Comparison of ENCODE assay signal across 28 cellular contexts in genomic region chr2:159063677-159064076, GRCh38.
DNase-seq lines count a peak whose midpoint lies in the region; ATAC-seq, FAIRE-seq and TF ChIP-seq lines count a peak whose summit lies in the region.
"Had no signal": no experiment of that assay in that cellular context is flagged by ENCODE, and none has a peak within 500 bp of the region (broad histone marks: within the 10 kb centered on the region; RNA-seq: fewer than 3 reads in every experiment).

No MANE protein-coding gene starts in this region.

- H3K27me3 ChIP-seq in right lobe of liver (no peaks in the 10 kb centered on the region), HepG2 (ENCODE audit: control insufficient read depth in 1 of 2, insufficient read depth in 2 of 2, low read length in 2 of 2) (no peaks in the 10 kb centered on the region; a peak in 1 of 5 replicates), heart right ventricle (no peaks in the 10 kb centered on the region)
- H3K27me3 ChIP-seq: esophagus squamous epithelium, foreskin keratinocyte, sigmoid colon, upper lobe of left lung had no signal

- H4K20me1 ChIP-seq in HepG2 (ENCODE audit: insufficient read depth, low read length) = no peaks in the 10 kb centered on the region

- peaks cover 21% of the 10 kb centered on the region for H3K36me3 Mint-ChIP-seq in nephron (ENCODE audit: low read depth)
- H3K36me3 Mint-ChIP-seq: CD4-positive, CD25-positive, alpha-beta regulatory T cell had no signal

- H3K4me1 ChIP-seq in right lobe of liver (peaks cover 0 to 12% (median 0%) of the 10 kb centered on the region in 4 donors), HepG2 (ENCODE audit: insufficient read depth, low read length) (peaks cover 30% of the 10 kb centered on the region), heart right ventricle (peaks cover 0 to 62% (median 29%) of the 10 kb centered on the region in 9 donors)

- peak overlapping the region; percentile 91 to 97 (median 96) for H3K27ac Mint-ChIP-seq in nephron
- H3K27ac Mint-ChIP-seq: CD4-positive, CD25-positive, alpha-beta regulatory T cell had no signal

- no TSS peak for BruUV-seq in HepG2 (replicated peaks; lab: Mats Ljungman, UMichigan)

- CTCF ChIA-PET in HepG2 (lab: Yijun Ruan, JAX; ENCODE audit: low intra/inter-chr PET ratio, low total read pairs) = no interaction called here

- H3K9ac ChIP-seq in HepG2 (ENCODE audit: insufficient read depth, low read depth, low read length) = no peak overlapping the region
- H3K9ac ChIP-seq: GM23248 had no signal

- H3K4me1 Mint-ChIP-seq in nephron = peaks cover 58% of the 10 kb centered on the region
- H3K4me1 Mint-ChIP-seq: CD4-positive, CD25-positive, alpha-beta regulatory T cell had no signal

- H2AFZ ChIP-seq in HepG2 (ENCODE audit: low read length) = no peak overlapping the region
- H2AFZ ChIP-seq: GM23248 had no signal

- H3K9me3 ChIP-seq in right lobe of liver (no peaks in the 10 kb centered on the region), HepG2 (ENCODE audit: low read length) (no peaks in the 10 kb centered on the region), heart right ventricle (no peaks in the 10 kb centered on the region)
- H3K9me3 ChIP-seq: esophagus squamous epithelium, sigmoid colon, upper lobe of left lung had no signal

- in situ Hi-C loops in HepG2 (cut with HindIII; ENCODE audit: extremely low pct_ligation_motif_present, low pct_unique_long_range_greater_than_20kb) = no loop called here

- H3K9me3 Mint-ChIP-seq in nephron = no peaks in the 10 kb centered on the region

- WGBS in right lobe of liver (ENCODE audit: insufficient coverage, low coverage, low lambda C conversion rate, missing lambda C conversion rate) = 94% methylated on average over 2 of the region's 4 CpGs
- WGBS in HepG2 (ENCODE audit: low lambda C conversion rate) = 41% methylated on average over 4 of the region's 4 CpGs
- 71 to 83% methylated on average over 4 of the region's 4 CpGs for WGBS in heart right ventricle, 2 donors

- POLR2A ChIA-PET in HepG2 (lab: Yijun Ruan, JAX) = no interaction called here

- no peak for FAIRE-seq in HepG2 (lab: Jason Lieb, UNC)
- FAIRE-seq: K562 had no signal

- no peaks in the 10 kb centered on the region for H3K27me3 Mint-ChIP-seq in nephron (ENCODE audit: low read depth)

- no peaks in the 10 kb centered on the region for H3K79me2 ChIP-seq in HepG2 (ENCODE audit: insufficient read depth, low read length)

- peak in 3 of 4 donors; percentile 28 to 85 (median 38) for ATAC-seq in right lobe of liver
- no peak for ATAC-seq in HepG2
- peak in 5 of 8 donors; percentile 25 to 69 (median 43) for ATAC-seq in heart right ventricle
- no peak for ATAC-seq in HG03460 (IDR thresholded peaks at IDR 0.05; ENCODE audit: unreplicated experiment)
- ATAC-seq: foreskin keratinocyte had no signal

- no peak for TF ChIP-seq CTCF in right lobe of liver (IDR thresholded peaks at IDR 0.05)
- TF ChIP-seq CTCF in HepG2 (CRISPR knock-in tag; IDR thresholded peaks at IDR 0.05) = no peak
- TF ChIP-seq CTCF in heart right ventricle (IDR thresholded peaks at IDR 0.05) = no peak
- TF ChIP-seq CTCF in nephron (IDR thresholded peaks at IDR 0.05; ENCODE audit: unreplicated experiment in 3 of 3) = no peak

- DNase-seq in right lobe of liver (no peak), HepG2 (ENCODE audit: low spot score) (no peak), heart right ventricle (no peak), COLO829 (ENCODE audit: low spot score) (no peak), MV-4-11 (lab: John Stamatoyannopoulos, UW) (no peak)
- DNase-seq in stimulated activated naive CD4-positive, alpha-beta T cell (lab: John Stamatoyannopoulos, UW) = no peak
- DNase-seq: activated CD4-positive, alpha-beta T cell treated with anti-CD3 and anti-CD28 coated beads, Interleukin-2, amount 50 U/mL, for 48 hours; activated CD4-positive, CD25-positive, alpha-beta regulatory T cell treated with anti-CD3 and anti-CD28 coated beads, Interleukin-2, amount 50 U/mL, for 72 hours; activated naive CD4-positive, alpha-beta T cell treated with Interleukin-2 at 50 U/mL for 16 hours; CD4-positive, CD25-positive, alpha-beta regulatory T cell; cerebellar nuclear complex; esophagus squamous epithelium; foreskin keratinocyte; GM23248; hippocampal formation; mesenchymal stem cell; NCI-H1105; NCI-H187 treated with DMSO at 0.1 percent for 48 hours; NCI-H524; OCI-M1; sigmoid colon; stimulated activated CD4-positive, alpha-beta T cell treated with anti-CD3 and anti-CD28 coated beads, Interleukin-12 subunit alpha, Interleukin-12 subunit beta, amount 100 ng/mL, for 4 hours; stimulated activated CD4-positive, alpha-beta T cell treated with anti-CD3 and anti-CD28 coated beads, Interleukin-4, amount 100 ng/mL, for 24 hours; T-helper 2 cell; upper lobe of left lung had no signal

- H3K36me3 ChIP-seq in right lobe of liver (no peaks in the 10 kb centered on the region), HepG2 (replicated peaks in 1 of 2; ENCODE audit: control insufficient read depth in 1 of 2, insufficient read depth in 2 of 2, low read length in 2 of 2) (no peaks in the 10 kb centered on the region), heart right ventricle (peaks cover 0 to 19% (median 6%) of the 10 kb centered on the region in 9 donors)
- H3K36me3 ChIP-seq: esophagus squamous epithelium, sigmoid colon had no signal

- no peak for TF ChIP-seq RAD21 in HepG2 (CRISPR knock-in tag; IDR thresholded peaks at IDR 0.05)

- H3K4me2 ChIP-seq in HepG2 (ENCODE audit: low read depth, low read length) = no peak overlapping the region

- no peak overlapping the region for H3K4me3 Mint-ChIP-seq in nephron
- H3K4me3 Mint-ChIP-seq: CD4-positive, CD25-positive, alpha-beta regulatory T cell had no signal

- no peak for TF ChIP-seq EP300 in HepG2 (IDR thresholded peaks at IDR 0.05; ENCODE audit: low read depth in 2 of 2, low read length in 2 of 2)
- TF ChIP-seq EP300 in HepG2 (CRISPR knock-in tag; IDR thresholded peaks at IDR 0.05; ENCODE audit: borderline replicate concordance) = no peak

- H3K27ac ChIP-seq in right lobe of liver = no peak overlapping the region
- no peak overlapping the region for H3K27ac ChIP-seq in HepG2 (ENCODE audit: extremely low read length, insufficient read depth, low read length)
- peak overlapping the region in 5 of 10 donors; percentile 55 to 74 (median 68) for H3K27ac ChIP-seq in heart right ventricle
- H3K27ac ChIP-seq: GM23248 had no signal

- no peak for TF ChIP-seq POLR2A in right lobe of liver (IDR thresholded peaks at IDR 0.05)
- no peak for TF ChIP-seq POLR2A in HepG2 (IDR thresholded peaks at IDR 0.05; ENCODE audit: insufficient read depth in 1 of 2, low read depth in 2 of 2, low read length in 2 of 2)

- H3K4me3 ChIP-seq in right lobe of liver (no peak overlapping the region), HepG2 (replicated peaks in 1 of 3; ENCODE audit: insufficient read depth in 1 of 3, low read depth in 2 of 3, low read length in 3 of 3) (no peak overlapping the region), heart right ventricle (no peak overlapping the region)
- H3K4me3 ChIP-seq: esophagus squamous epithelium, GM23248, K562, sigmoid colon, upper lobe of left lung had no signal

- intact Hi-C loops in right lobe of liver (cut with DNase I) = no loop called here
- intact Hi-C loops in HepG2 (cut with micrococcal nuclease; ENCODE audit: unreplicated experiment) = no loop called here
- intact Hi-C loops in heart right ventricle (cut with DNase I) = no loop called here

TF ChIP-seq in HepG2, 621 proteins besides CTCF, POLR2A, EP300 and RAD21:
- TF ChIP-seq MTA3 (CRISPR knock-in tag; IDR thresholded peaks at IDR 0.05) (no peak), KLF11 (CRISPR knock-in tag; IDR thresholded peaks at IDR 0.05) (no peak), MEIS1 (CRISPR knock-in tag; IDR thresholded peaks at IDR 0.05; ENCODE audit: borderline replicate concordance) (no peak), MED1 (CRISPR knock-in tag; IDR thresholded peaks at IDR 0.05) (no peak), HNRNPLL (IDR thresholded peaks at IDR 0.05; ENCODE audit: low read depth, low read length, poor library complexity, severe bottlenecking) (no peak), ZKSCAN5 (CRISPR knock-in tag; IDR thresholded peaks at IDR 0.05) (no peak), ZMAT3 (CRISPR knock-in tag; conservative IDR thresholded peaks at IDR 0.05) (no peak), EED (CRISPR knock-in tag; IDR thresholded peaks at IDR 0.05) (no peak), POLR2AphosphoS2 (IDR thresholded peaks at IDR 0.05; ENCODE audit: low read depth, low read length) (no peak), ZNF562 (CRISPR knock-in tag; IDR thresholded peaks at IDR 0.05; ENCODE audit: borderline replicate concordance) (no peak), E2F2 (CRISPR knock-in tag; IDR thresholded peaks at IDR 0.05; ENCODE audit: borderline replicate concordance) (no peak), MTA1 (CRISPR knock-in tag; IDR thresholded peaks at IDR 0.05; ENCODE audit: borderline replicate concordance) (no peak)

Comparison
In these comparisons a context has a peak if more than half of its experiments do, and no peak if none do; other contexts are left out.
1. ATAC-seq: peak in right lobe of liver (3 of 4) and heart right ventricle (5 of 8); none in HepG2 (single experiment) and HG03460 (single experiment).